In genomic region chr13:99640260-99640659, GRCh38 we compare ENCODE assay signal across 23 cellular contexts. TPM values are rescaled to one million over a fixed set of nuclear protein-coding genes. Genes with fewer than 3 reads are reported as not detected.
DNase-seq lines count a peak whose midpoint lies in the region; ATAC-seq and TF ChIP-seq lines count a peak whose summit lies in the region.
"Had no signal": no experiment of that assay in that cellular context is flagged by ENCODE, and none has a peak within 500 bp of the region (broad histone marks: within the 10 kb centered on the region; RNA-seq: fewer than 3 reads in every experiment).

No MANE protein-coding gene starts in this region.

- H3K27ac ChIP-seq in cardiac muscle cell, result peak overlapping the region; percentile 45
- H3K27ac ChIP-seq: RWPE1 had no signal

- H3K4me1 Mint-ChIP-seq in activated CD4-positive, alpha-beta memory T cell treated with anti-CD3 and anti-CD28 coated beads for 36 hours (ENCODE audit: low read depth), result no peaks in the 10 kb centered on the region

- no peak overlapping the region for H3K27ac Mint-ChIP-seq in activated CD4-positive, alpha-beta memory T cell treated with anti-CD3 and anti-CD28 coated beads for 36 hours
- H3K27ac Mint-ChIP-seq: GM23338; T-helper 1 cell treated with Interleukin-12 subunit alpha and Interleukin-12 subunit beta and Interleukin-4 antibody, amounts not matched to agents 30 μg/mL and 1 μg/mL, for 36 hours had no signal

- no peaks in the 10 kb centered on the region for H3K9me3 ChIP-seq in cardiac muscle cell (ENCODE audit: low read depth)
- H3K9me3 ChIP-seq: HAP-1, SK-N-SH had no signal

- ATAC-seq in Right ventricle myocardium inferior (no peak), HG02798 (IDR thresholded peaks at IDR 0.05; ENCODE audit: poor library complexity, unreplicated experiment) (no peak)
- ATAC-seq: GM23338, Panc1 had no signal

- intact Hi-C loops in Right ventricle myocardium inferior (cut with DNase I), result no loop called here
- intact Hi-C loops in activated CD4-positive, alpha-beta memory T cell treated with anti-CD3 and anti-CD28 coated beads for 36 hours (cut with micrococcal nuclease), result no loop called here

- no peaks in the 10 kb centered on the region for H3K9me3 Mint-ChIP-seq in activated CD4-positive, alpha-beta memory T cell treated with anti-CD3 and anti-CD28 coated beads for 36 hours
- H3K9me3 Mint-ChIP-seq: GM23338; T-helper 1 cell treated with Interleukin-12 subunit alpha and Interleukin-12 subunit beta and Interleukin-4 antibody, amounts not matched to agents 30 μg/mL and 1 μg/mL, for 36 hours had no signal

- H3K27me3 Mint-ChIP-seq in activated CD4-positive, alpha-beta memory T cell treated with anti-CD3 and anti-CD28 coated beads for 36 hours, result no peaks in the 10 kb centered on the region

- peaks cover 12% of the 10 kb centered on the region for H3K4me1 ChIP-seq in cardiac muscle cell (ENCODE audit: low read depth)

- POLR2A ChIA-PET in activated CD4-positive, alpha-beta memory T cell treated with anti-CD3 and anti-CD28 coated beads for 36 hours (lab: Charles Lee), result no interaction called here

- no peaks in the 10 kb centered on the region for H3K36me3 Mint-ChIP-seq in activated CD4-positive, alpha-beta memory T cell treated with anti-CD3 and anti-CD28 coated beads for 36 hours

- no peaks in the 10 kb centered on the region for H3K27me3 ChIP-seq in cardiac muscle cell

- no peak overlapping the region for H3K4me3 ChIP-seq in cardiac muscle cell
- H3K4me3 ChIP-seq: GM23338, HAP-1 had no signal

- H3K36me3 ChIP-seq in cardiac muscle cell, result no peaks in the 10 kb centered on the region
- H3K36me3 ChIP-seq: HAP-1 had no signal

- CTCF ChIA-PET in activated CD4-positive, alpha-beta memory T cell treated with anti-CD3 and anti-CD28 coated beads for 36 hours (lab: Charles Lee), result interaction anchor here (1.4 kb wide), 1 partner anchor 198 kb away, joined by 3 read pairs; no protein-coding TSS in a partner anchor

- no peak for DNase-seq in cardiac muscle cell (ENCODE audit: low read depth in 1 of 2, low spot score in 1 of 2)
- no peak for DNase-seq in Right ventricle myocardium inferior (ENCODE audit: missing footprints)
- peak; percentile 29 for DNase-seq in SHP77 treated with DMSO at 0.1 percent for 48 hours (lab: John Stamatoyannopoulos, UW)
- DNase-seq in myocyte (ENCODE audit: low read depth), result peak; percentile 58
- no peak for DNase-seq in NCI-H128 (lab: John Stamatoyannopoulos, UW; ENCODE audit: unreplicated experiment)
- DNase-seq in activated CD4-positive, alpha-beta memory T cell treated with anti-CD3 and anti-CD28 coated beads for 36 hours, result no peak
- no peak for DNase-seq in NCI-H1105 (lab: John Stamatoyannopoulos, UW)
- DNase-seq: 8988T, DMS153, DND-41, MV-4-11, NCI-H1105 treated with DMSO at 0.1 percent for 48 hours, NCI-H524, NCI-H774, SIG-M5, SK-N-SH, SW 1271 had no signal

- no peak overlapping the region for H3K4me3 Mint-ChIP-seq in activated CD4-positive, alpha-beta memory T cell treated with anti-CD3 and anti-CD28 coated beads for 36 hours
- H3K4me3 Mint-ChIP-seq: GM23338; T-helper 1 cell treated with Interleukin-12 subunit alpha and Interleukin-12 subunit beta and Interleukin-4 antibody, amounts not matched to agents 30 μg/mL and 1 μg/mL, for 36 hours had no signal

- no peak for TF ChIP-seq CTCF in cardiac muscle cell (IDR thresholded peaks at IDR 0.05; ENCODE audit: low read depth, low read length)

RNA-seq across cellular contexts. Expression of gene CLYBL, which starts 33.8 kb away (rescaled TPM):
- total RNA-seq in cardiac muscle cell (8.0 and 15.5 TPM in 2 replicates), Right ventricle myocardium inferior (24.6 TPM), myocyte (1.6 TPM in 2 replicates)
- polyA plus RNA-seq in cardiac muscle cell, result 10.3 and 27.2 TPM in 2 replicates
- 3.3 TPM for polyA plus RNA-seq in myocyte (2012)
- 1 to 10 TPM; 5.4 TPM for total RNA-seq in activated CD4-positive, alpha-beta memory T cell treated with anti-CD3 and anti-CD28 coated beads for 36 hours

Comparison
In these comparisons a context has a peak if more than half of its experiments do, and no peak if none do; other contexts are left out.
1. DNase-seq: peak in SHP77 treated with DMSO at 0.1 percent for 48 hours (single experiment) and myocyte (single experiment); none in cardiac muscle cell (0 of 2), Right ventricle myocardium inferior (single experiment), NCI-H128 (single experiment), activated CD4-positive, alpha-beta memory T cell treated with anti-CD3 and anti-CD28 coated beads for 36 hours (single experiment) and NCI-H1105 (single experiment).